1 cellular context compared by ENCODE assay signal in the genomic region with DNA sequence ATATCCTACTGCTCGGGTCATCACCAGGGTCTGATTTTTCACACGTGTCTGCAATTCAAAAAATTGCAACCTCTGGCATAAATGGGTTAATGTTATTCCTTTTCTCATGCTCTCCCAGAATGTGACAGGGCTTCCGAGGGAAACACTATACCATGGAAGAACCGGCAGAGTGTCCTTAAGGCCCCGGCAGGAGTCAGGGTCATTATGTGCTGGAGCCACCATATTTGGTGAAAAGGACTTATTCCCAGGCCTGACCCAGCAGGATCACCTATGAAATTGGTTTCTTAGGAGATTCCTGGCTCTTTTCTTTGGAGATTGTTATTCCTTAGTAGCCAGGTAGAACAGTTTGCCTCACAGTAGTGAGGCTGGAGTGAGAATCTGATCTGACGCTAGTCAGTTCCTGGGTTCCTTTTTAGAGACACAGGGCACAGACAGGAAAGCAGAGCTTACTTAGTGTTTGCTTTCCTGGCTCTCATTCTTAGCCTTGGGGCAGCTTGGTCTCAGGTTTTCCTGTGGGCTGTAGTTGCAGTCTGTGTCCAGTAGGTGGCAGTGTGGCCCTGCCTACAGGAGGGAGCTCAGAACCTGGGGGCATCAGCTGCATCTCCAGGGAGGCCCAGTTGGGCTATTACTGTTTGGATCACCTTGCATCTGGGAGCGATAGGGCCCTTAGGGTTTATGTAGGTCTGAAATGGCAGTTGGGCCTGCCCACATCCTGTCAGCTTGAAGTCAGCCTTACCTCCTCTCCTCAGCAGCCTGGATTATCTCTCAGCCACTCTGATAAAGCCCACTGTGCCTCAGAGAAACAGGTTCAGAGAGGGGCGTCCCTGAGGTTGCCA.
A peak's percentile ranks its signal among the peaks of the same experiment; 100 is the strongest.
TF ChIP-seq lines count a peak whose summit lies in the region.

No MANE protein-coding gene starts in this region.

TF ChIP-seq in HEK293, 187 proteins besides CTCF, POLR2A, EP300 and RAD21 (continued from another document and continues in another):
- TF ChIP-seq ZNF366 (tag by site-specific recombination; conservative IDR thresholded peaks at IDR 0.05) (peak; percentile 18; the same call in 1 of the 2 replicates), ZNF501 (tag by site-specific recombination; IDR thresholded peaks at IDR 0.05) (0 out of 2 replicates have a peak, but pooled peaks have one; percentile 20), GLI2 (tag by site-specific recombination; IDR thresholded peaks at IDR 0.05; ENCODE audit: borderline replicate concordance, low read depth) (no peak), ZSCAN16 (tag by site-specific recombination; IDR thresholded peaks at IDR 0.05) (no peak), IKZF3 (tag by site-specific recombination; IDR thresholded peaks at IDR 0.05) (peak; percentile 70), ZNF548 (tag by site-specific recombination; IDR thresholded peaks at IDR 0.05) (no peak), ZNF624 (tag by site-specific recombination; IDR thresholded peaks at IDR 0.05) (no peak), ZNF585B (tag by site-specific recombination; IDR thresholded peaks at IDR 0.05) (no peak), ZFP37 (tag by site-specific recombination; IDR thresholded peaks at IDR 0.05) (no peak), KLF7 (tag by site-specific recombination; IDR thresholded peaks at IDR 0.05; ENCODE audit: borderline replicate concordance) (no peak), TCF7L2 (IDR thresholded peaks at IDR 0.05; ENCODE audit: borderline replicate concordance, low read depth, low read length) (no peak), ZNF23 (tag by site-specific recombination; IDR thresholded peaks at IDR 0.05; ENCODE audit: borderline replicate concordance) (no peak), PRDM1 (tag by site-specific recombination; IDR thresholded peaks at IDR 0.05) (peak; percentile 87), ZNF549 (tag by site-specific recombination; IDR thresholded peaks at IDR 0.05) (no peak), ZNF394 (tag by site-specific recombination; IDR thresholded peaks at IDR 0.05; ENCODE audit: borderline replicate concordance) (no peak), ZNF701 (tag by site-specific recombination; IDR thresholded peaks at IDR 0.05) (no peak), GLIS2 (tag by site-specific recombination; IDR thresholded peaks at IDR 0.05) (no peak), ZNF138 (tag by site-specific recombination; IDR thresholded peaks at IDR 0.05; ENCODE audit: borderline replicate concordance) (no peak), ZNF792 (tag by site-specific recombination; IDR thresholded peaks at IDR 0.05) (no peak), SCRT1 (tag by site-specific recombination; IDR thresholded peaks at IDR 0.05; ENCODE audit: borderline replicate concordance) (no peak), ZNF596 (tag by site-specific recombination; IDR thresholded peaks at IDR 0.05) (no peak), ZNF776 (tag by site-specific recombination; IDR thresholded peaks at IDR 0.05; ENCODE audit: borderline replicate concordance) (no peak), ZBTB20 (tag by site-specific recombination; IDR thresholded peaks at IDR 0.05) (peak; percentile 75), ZNF19 (tag by site-specific recombination; IDR thresholded peaks at IDR 0.05; ENCODE audit: low read depth) (no peak), ZNF660 (tag by site-specific recombination; IDR thresholded peaks at IDR 0.05) (0 out of 2 replicates have a peak, but pooled peaks have one; percentile 31), ZNF404 (tag by site-specific recombination; IDR thresholded peaks at IDR 0.05) (no peak), ZNF211 (tag by site-specific recombination; IDR thresholded peaks at IDR 0.05; ENCODE audit: low read depth) (no peak), ZNF175 (tag by site-specific recombination; IDR thresholded peaks at IDR 0.05) (no peak), SP7 (tag by site-specific recombination; IDR thresholded peaks at IDR 0.05) (peak; percentile 32), ZSCAN30 (tag by site-specific recombination; IDR thresholded peaks at IDR 0.05) (peak; percentile 87; the same call in 1 of the 2 replicates), ZNF174 (tag by site-specific recombination; IDR thresholded peaks at IDR 0.05) (no peak), ZNF654 (tag by site-specific recombination; IDR thresholded peaks at IDR 0.05; ENCODE audit: low read depth) (peak; percentile 89)
- TF ChIP-seq, protein P1, sequence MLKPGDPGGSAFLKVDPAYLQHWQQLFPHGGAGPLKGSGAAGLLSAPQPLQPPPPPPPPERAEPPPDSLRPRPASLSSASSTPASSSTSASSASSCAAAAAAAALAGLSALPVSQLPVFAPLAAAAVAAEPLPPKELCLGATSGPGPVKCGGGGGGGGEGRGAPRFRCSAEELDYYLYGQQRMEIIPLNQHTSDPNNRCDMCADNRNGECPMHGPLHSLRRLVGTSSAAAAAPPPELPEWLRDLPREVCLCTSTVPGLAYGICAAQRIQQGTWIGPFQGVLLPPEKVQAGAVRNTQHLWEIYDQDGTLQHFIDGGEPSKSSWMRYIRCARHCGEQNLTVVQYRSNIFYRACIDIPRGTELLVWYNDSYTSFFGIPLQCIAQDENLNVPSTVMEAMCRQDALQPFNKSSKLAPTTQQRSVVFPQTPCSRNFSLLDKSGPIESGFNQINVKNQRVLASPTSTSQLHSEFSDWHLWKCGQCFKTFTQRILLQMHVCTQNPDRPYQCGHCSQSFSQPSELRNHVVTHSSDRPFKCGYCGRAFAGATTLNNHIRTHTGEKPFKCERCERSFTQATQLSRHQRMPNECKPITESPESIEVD (tag by site-specific recombination; IDR thresholded peaks at IDR 0.05), result no peak
- TF ChIP-seq, protein P2, sequence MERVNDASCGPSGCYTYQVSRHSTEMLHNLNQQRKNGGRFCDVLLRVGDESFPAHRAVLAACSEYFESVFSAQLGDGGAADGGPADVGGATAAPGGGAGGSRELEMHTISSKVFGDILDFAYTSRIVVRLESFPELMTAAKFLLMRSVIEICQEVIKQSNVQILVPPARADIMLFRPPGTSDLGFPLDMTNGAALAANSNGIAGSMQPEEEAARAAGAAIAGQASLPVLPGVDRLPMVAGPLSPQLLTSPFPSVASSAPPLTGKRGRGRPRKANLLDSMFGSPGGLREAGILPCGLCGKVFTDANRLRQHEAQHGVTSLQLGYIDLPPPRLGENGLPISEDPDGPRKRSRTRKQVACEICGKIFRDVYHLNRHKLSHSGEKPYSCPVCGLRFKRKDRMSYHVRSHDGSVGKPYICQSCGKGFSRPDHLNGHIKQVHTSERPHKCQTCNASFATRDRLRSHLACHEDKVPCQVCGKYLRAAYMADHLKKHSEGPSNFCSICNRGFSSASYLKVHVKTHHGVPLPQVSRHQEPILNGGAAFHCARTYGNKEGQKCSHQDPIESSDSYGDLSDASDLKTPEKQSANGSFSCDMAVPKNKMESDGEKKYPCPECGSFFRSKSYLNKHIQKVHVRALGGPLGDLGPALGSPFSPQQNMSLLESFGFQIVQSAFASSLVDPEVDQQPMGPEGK (tag by site-specific recombination; IDR thresholded peaks at IDR 0.05), result peak; percentile 58; the same call in 1 of the 2 replicates
- TF ChIP-seq, protein P3, sequence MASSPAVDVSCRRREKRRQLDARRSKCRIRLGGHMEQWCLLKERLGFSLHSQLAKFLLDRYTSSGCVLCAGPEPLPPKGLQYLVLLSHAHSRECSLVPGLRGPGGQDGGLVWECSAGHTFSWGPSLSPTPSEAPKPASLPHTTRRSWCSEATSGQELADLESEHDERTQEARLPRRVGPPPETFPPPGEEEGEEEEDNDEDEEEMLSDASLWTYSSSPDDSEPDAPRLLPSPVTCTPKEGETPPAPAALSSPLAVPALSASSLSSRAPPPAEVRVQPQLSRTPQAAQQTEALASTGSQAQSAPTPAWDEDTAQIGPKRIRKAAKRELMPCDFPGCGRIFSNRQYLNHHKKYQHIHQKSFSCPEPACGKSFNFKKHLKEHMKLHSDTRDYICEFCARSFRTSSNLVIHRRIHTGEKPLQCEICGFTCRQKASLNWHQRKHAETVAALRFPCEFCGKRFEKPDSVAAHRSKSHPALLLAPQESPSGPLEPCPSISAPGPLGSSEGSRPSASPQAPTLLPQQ (tag by site-specific recombination; IDR thresholded peaks at IDR 0.05), result peak; percentile 50
- TF ChIP-seq, protein P4, sequence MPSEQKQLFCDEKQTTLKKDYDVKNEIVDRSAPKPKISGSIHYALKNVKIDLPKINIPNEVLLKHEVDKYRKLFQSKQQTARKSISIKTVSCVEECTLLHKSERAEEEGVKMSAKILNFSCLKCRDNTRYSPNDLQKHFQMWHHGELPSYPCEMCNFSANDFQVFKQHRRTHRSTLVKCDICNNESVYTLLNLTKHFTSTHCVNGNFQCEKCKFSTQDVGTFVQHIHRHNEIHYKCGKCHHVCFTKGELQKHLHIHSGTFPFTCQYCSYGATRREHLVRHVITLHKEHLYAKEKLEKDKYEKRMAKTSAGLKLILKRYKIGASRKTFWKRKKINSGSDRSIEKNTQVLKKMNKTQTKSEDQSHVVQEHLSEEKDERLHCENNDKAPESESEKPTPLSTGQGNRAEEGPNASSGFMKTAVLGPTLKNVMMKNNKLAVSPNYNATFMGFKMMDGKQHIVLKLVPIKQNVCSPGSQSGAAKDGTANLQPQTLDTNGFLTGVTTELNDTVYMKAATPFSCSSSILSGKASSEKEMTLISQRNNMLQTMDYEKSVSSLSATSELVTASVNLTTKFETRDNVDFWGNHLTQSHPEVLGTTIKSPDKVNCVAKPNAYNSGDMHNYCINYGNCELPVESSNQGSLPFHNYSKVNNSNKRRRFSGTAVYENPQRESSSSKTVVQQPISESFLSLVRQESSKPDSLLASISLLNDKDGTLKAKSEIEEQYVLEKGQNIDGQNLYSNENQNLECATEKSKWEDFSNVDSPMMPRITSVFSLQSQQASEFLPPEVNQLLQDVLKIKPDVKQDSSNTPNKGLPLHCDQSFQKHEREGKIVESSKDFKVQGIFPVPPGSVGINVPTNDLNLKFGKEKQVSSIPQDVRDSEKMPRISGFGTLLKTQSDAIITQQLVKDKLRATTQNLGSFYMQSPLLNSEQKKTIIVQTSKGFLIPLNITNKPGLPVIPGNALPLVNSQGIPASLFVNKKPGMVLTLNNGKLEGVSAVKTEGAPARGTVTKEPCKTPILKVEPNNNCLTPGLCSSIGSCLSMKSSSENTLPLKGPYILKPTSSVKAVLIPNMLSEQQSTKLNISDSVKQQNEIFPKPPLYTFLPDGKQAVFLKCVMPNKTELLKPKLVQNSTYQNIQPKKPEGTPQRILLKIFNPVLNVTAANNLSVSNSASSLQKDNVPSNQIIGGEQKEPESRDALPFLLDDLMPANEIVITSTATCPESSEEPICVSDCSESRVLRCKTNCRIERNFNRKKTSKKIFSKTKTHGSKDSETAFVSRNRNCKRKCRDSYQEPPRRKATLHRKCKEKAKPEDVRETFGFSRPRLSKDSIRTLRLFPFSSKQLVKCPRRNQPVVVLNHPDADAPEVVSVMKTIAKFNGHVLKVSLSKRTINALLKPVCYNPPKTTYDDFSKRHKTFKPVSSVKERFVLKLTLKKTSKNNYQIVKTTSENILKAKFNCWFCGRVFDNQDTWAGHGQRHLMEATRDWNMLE (tag by site-specific recombination; conservative IDR thresholded peaks at IDR 0.05; ENCODE audit: low read depth), result no peak
- TF ChIP-seq, protein P5, sequence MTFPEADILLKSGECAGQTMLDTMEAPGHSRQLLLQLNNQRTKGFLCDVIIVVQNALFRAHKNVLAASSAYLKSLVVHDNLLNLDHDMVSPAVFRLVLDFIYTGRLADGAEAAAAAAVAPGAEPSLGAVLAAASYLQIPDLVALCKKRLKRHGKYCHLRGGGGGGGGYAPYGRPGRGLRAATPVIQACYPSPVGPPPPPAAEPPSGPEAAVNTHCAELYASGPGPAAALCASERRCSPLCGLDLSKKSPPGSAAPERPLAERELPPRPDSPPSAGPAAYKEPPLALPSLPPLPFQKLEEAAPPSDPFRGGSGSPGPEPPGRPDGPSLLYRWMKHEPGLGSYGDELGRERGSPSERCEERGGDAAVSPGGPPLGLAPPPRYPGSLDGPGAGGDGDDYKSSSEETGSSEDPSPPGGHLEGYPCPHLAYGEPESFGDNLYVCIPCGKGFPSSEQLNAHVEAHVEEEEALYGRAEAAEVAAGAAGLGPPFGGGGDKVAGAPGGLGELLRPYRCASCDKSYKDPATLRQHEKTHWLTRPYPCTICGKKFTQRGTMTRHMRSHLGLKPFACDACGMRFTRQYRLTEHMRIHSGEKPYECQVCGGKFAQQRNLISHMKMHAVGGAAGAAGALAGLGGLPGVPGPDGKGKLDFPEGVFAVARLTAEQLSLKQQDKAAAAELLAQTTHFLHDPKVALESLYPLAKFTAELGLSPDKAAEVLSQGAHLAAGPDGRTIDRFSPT (tag by site-specific recombination; IDR thresholded peaks at IDR 0.05), result no peak
- TF ChIP-seq, protein P6, sequence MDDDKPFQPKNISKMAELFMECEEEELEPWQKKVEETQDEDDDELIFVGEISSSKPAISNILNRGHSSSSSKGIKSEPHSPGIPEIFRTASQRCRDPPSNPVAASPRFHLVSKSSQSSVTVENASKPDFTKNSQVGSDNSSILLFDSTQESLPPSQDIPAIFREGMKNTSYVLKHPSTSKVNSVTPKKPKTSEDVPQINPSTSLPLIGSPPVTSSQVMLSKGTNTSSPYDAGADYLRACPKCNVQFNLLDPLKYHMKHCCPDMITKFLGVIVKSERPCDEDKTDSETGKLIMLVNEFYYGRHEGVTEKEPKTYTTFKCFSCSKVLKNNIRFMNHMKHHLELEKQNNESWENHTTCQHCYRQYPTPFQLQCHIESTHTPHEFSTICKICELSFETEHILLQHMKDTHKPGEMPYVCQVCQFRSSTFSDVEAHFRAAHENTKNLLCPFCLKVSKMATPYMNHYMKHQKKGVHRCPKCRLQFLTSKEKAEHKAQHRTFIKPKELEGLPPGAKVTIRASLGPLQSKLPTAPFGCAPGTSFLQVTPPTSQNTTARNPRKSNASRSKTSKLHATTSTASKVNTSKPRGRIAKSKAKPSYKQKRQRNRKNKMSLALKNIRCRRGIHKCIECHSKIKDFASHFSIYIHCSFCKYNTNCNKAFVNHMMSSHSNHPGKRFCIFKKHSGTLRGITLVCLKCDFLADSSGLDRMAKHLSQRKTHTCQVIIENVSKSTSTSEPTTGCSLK (tag by site-specific recombination; IDR thresholded peaks at IDR 0.05), result no peak
- TF ChIP-seq, protein P7, sequence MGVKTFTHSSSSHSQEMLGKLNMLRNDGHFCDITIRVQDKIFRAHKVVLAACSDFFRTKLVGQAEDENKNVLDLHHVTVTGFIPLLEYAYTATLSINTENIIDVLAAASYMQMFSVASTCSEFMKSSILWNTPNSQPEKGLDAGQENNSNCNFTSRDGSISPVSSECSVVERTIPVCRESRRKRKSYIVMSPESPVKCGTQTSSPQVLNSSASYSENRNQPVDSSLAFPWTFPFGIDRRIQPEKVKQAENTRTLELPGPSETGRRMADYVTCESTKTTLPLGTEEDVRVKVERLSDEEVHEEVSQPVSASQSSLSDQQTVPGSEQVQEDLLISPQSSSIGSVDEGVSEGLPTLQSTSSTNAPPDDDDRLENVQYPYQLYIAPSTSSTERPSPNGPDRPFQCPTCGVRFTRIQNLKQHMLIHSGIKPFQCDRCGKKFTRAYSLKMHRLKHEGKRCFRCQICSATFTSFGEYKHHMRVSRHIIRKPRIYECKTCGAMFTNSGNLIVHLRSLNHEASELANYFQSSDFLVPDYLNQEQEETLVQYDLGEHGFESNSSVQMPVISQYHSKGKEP (tag by site-specific recombination; IDR thresholded peaks at IDR 0.05), result peak; percentile 34; the same call in 1 of the 2 replicates
